26 cellular contexts compared by ENCODE assay signal in genomic region chr3:111351334-111351733, GRCh38.
DNase-seq lines count a peak whose midpoint lies in the region; ATAC-seq and TF ChIP-seq lines count a peak whose summit lies in the region.
"Had no signal": no experiment of that assay in that cellular context is flagged by ENCODE, and none has a peak within 500 bp of the region (broad histone marks: within the 10 kb centered on the region; RNA-seq: fewer than 3 reads in every experiment).

No MANE protein-coding gene starts in this region.

- no peaks in the 10 kb centered on the region for H3K9me2 ChIP-seq in GM23248 (ENCODE audit: insufficient read depth)

- H3K27me3 ChIP-seq in GM23248 (replicated peaks; ENCODE audit: insufficient read depth) (0 out of 2 replicates have a peak, but pooled peaks cover 10% of the 10 kb centered on the region), brain microvascular endothelial cell (replicated peaks) (no peaks in the 10 kb centered on the region)
- H3K27me3 ChIP-seq: heart left ventricle, uterus had no signal

- no peaks in the 10 kb centered on the region for H3F3A ChIP-seq in GM23248 (ENCODE audit: insufficient read depth)

- no peaks in the 10 kb centered on the region for H3K4me1 ChIP-seq in GM23248 (ENCODE audit: insufficient read depth)
- H3K4me1 ChIP-seq: heart left ventricle, spleen, uterus had no signal

- WGBS in GM23248 (ENCODE audit: low coverage in 1 of 2, low lambda C conversion rate in 2 of 2, missing lambda C conversion rate in 2 of 2), 2 experiments = 20 to 38% methylated on average over 1 of the region's 1 CpG

- in situ Hi-C loops in GM23248 (cut with MboI) = no loop called here
- in situ Hi-C loops in brain microvascular endothelial cell (cut with HindIII; ENCODE audit: low pct_ligation_motif_present, low sequenced_read_pairs) = no loop called here

- no peak overlapping the region for H3K4me3 ChIP-seq in GM23248
- H3K4me3 ChIP-seq in brain microvascular endothelial cell (ENCODE audit: low read depth, low read length) = no peak overlapping the region
- H3K4me3 ChIP-seq: dorsolateral prefrontal cortex, heart left ventricle, K562, SK-N-MC, spleen, uterus had no signal

- ATAC-seq in HG02970 (IDR thresholded peaks at IDR 0.05; ENCODE audit: low FRiP score, unreplicated experiment) (no peak), GM19455 (IDR thresholded peaks at IDR 0.05; ENCODE audit: unreplicated experiment) (no peak)
- ATAC-seq: heart left ventricle, K562, left lobe of liver, natural killer cell had no signal

- DNase-seq in GM23248 (peak; percentile 14), brain microvascular endothelial cell (peak; percentile 14), myocyte (ENCODE audit: low read depth) (peak; percentile 61), dermis blood vessel endothelial cell (no peak), NCI-H524 (lab: John Stamatoyannopoulos, UW) (no peak)
- DNase-seq: ACHN; activated CD4-positive, alpha-beta T cell treated with anti-CD3 and anti-CD28 coated beads for 48 hours; activated T-cell treated with anti-CD3 and anti-CD28 coated beads, Interleukin-2, amount 50 U/mL, for 24 hours; amygdala; heart left ventricle; natural killer cell; NCI-H1436; NCI-H510A treated with DMSO at 0.1 percent for 48 hours; spleen; stimulated activated CD4-positive, alpha-beta T cell treated with anti-CD3 and anti-CD28 coated beads, Interleukin-4, amount 100 ng/mL, for 1 hour; stimulated activated naive B cell treated with anti-CD40 and anti-IgM and Interleukin-4, amounts not matched to agents 10 μg/mL and 1 μg/mL and 100 μg/mL, for 72 hours; uterus had no signal

- no peaks in the 10 kb centered on the region for H3K79me2 ChIP-seq in GM23248 (ENCODE audit: insufficient read depth)

- H3K36me3 ChIP-seq in GM23248 (ENCODE audit: low read depth) (no peaks in the 10 kb centered on the region), brain microvascular endothelial cell (replicated peaks) (no peaks in the 10 kb centered on the region)
- H3K36me3 ChIP-seq: heart left ventricle, spleen, uterus had no signal

- H3K4me2 ChIP-seq in GM23248 (ENCODE audit: unreplicated experiment) = no peak overlapping the region

- H3K27ac ChIP-seq in GM23248 (no peak overlapping the region), brain microvascular endothelial cell (no peak overlapping the region)
- H3K27ac ChIP-seq: dorsolateral prefrontal cortex, heart left ventricle, RWPE1, SK-N-MC, spleen, uterus, VCaP had no signal

- no peaks in the 10 kb centered on the region for H4K20me1 ChIP-seq in GM23248 (ENCODE audit: insufficient read depth)

- no peak overlapping the region for H3K9ac ChIP-seq in GM23248

- TF ChIP-seq CTCF in brain microvascular endothelial cell (IDR thresholded peaks at IDR 0.05; ENCODE audit: low read depth, low read length, missing control alignments) = no peak

- H3K9me3 ChIP-seq in GM23248 (ENCODE audit: low read depth) = no peaks in the 10 kb centered on the region
- H3K9me3 ChIP-seq: uterus had no signal

- no peak overlapping the region for H2AFZ ChIP-seq in GM23248

TF ChIP-seq in PFSK-1, 5 proteins besides CTCF, POLR2A, EP300 and RAD21:
- peak; percentile 84 to 94 for TF ChIP-seq REST (IDR thresholded peaks at IDR 0.05; ENCODE audit: insufficient read depth in 1 of 2, low read depth in 2 of 2, low read length in 2 of 2)
- TF ChIP-seq TAF1 (IDR thresholded peaks at IDR 0.05; ENCODE audit: borderline replicate concordance, insufficient read depth, low read length) = no peak
- TF ChIP-seq POLR2AphosphoS5 (IDR thresholded peaks at IDR 0.05; ENCODE audit: low read depth, low read length) = no peak
- no peak for TF ChIP-seq SIN3A (IDR thresholded peaks at IDR 0.05; ENCODE audit: borderline replicate concordance, insufficient read depth, low read length)
- no peak for TF ChIP-seq FOXP2 (optimal IDR thresholded peaks at IDR 0.05; ENCODE audit: borderline replicate concordance, extremely low read depth, extremely low read length, insufficient read depth)

Comparison
In these comparisons a context has a peak if more than half of its experiments do, and no peak if none do; other contexts are left out.
1. DNase-seq: peak in GM23248 (single experiment), brain microvascular endothelial cell (single experiment) and myocyte (single experiment); none in dermis blood vessel endothelial cell (single experiment) and NCI-H524 (0 of 2).